11 cellular contexts compared by ENCODE assay signal in genomic region chr20:32437391-32438074, GRCh38.
A peak's percentile ranks its signal among the peaks of the same experiment; 100 is the strongest.
DNase-seq lines count a peak whose midpoint lies in the region; ATAC-seq, FAIRE-seq and TF ChIP-seq lines count a peak whose summit lies in the region.
"Had no signal": no experiment of that assay in that cellular context is flagged by ENCODE, and none has a peak within 500 bp of the region (broad histone marks: within the 10 kb centered on the region; RNA-seq: fewer than 3 reads in every experiment).

No MANE protein-coding gene starts in this region.

- no peaks in the 10 kb centered on the region for H3K9me1 ChIP-seq in K562 (ENCODE audit: control insufficient read depth, insufficient read depth, low read length)

- no peak overlapping the region for H3K4me3 ChIP-seq in HEK293 (ENCODE audit: low read depth, low read length)
- no peak overlapping the region for H3K4me3 ChIP-seq in K562
- no peak overlapping the region for H3K4me3 ChIP-seq in neural progenitor cell
- no peak overlapping the region for H3K4me3 ChIP-seq in CD4-positive, alpha-beta memory T cell (ENCODE audit: low read length in 2 of 2)
- H3K4me3 ChIP-seq: prostate gland had no signal

- peaks cover 6% of the 10 kb centered on the region for H3K27me3 Mint-ChIP-seq in neural progenitor cell (ENCODE audit: insufficient read depth, low read depth)
- no peaks in the 10 kb centered on the region for H3K27me3 Mint-ChIP-seq in CD4-positive, alpha-beta memory T cell
- H3K27me3 Mint-ChIP-seq: central memory CD8-positive, alpha-beta T cell had no signal

- 72% methylated on average over 3 of the region's 5 CpGs for WGBS in K562 (ENCODE audit: insufficient coverage, low coverage, missing lambda C conversion rate)

- H4K20me1 ChIP-seq in K562 (replicated peaks; ENCODE audit: control insufficient read depth, insufficient read depth, low read length), result peaks cover 13% of the 10 kb centered on the region
- peaks cover 33% of the 10 kb centered on the region for H4K20me1 ChIP-seq in neural progenitor cell (ENCODE audit: low read depth)

- H3K4me1 ChIP-seq in HEK293 (ENCODE audit: control insufficient read depth, insufficient read depth, low read length), result no peaks in the 10 kb centered on the region
- peaks cover 0 to 3% of the 10 kb centered on the region in 2 experiments; a peak in 1 of 5 replicates for H3K4me1 ChIP-seq in K562 (replicated peaks in 1 of 2; ENCODE audit: control insufficient read depth in 2 of 2, insufficient read depth in 2 of 2, low read length in 2 of 2)
- peaks cover 5% of the 10 kb centered on the region for H3K4me1 ChIP-seq in neural progenitor cell
- H3K4me1 ChIP-seq in CD4-positive, alpha-beta memory T cell (ENCODE audit: insufficient read depth, low read length), result no peaks in the 10 kb centered on the region
- H3K4me1 ChIP-seq: prostate gland had no signal

- no peak overlapping the region for H3K4me2 ChIP-seq in K562 (ENCODE audit: insufficient read depth, low read length)
- H3K4me2 ChIP-seq in neural progenitor cell, result no peak overlapping the region

- H3K79me2 ChIP-seq in K562 (ENCODE audit: control insufficient read depth, insufficient read depth, low read length) (no peaks in the 10 kb centered on the region), neural progenitor cell (ENCODE audit: low read depth) (no peaks in the 10 kb centered on the region)

- H3K36me3 Mint-ChIP-seq in neural progenitor cell, result peaks cover 50% of the 10 kb centered on the region
- H3K36me3 Mint-ChIP-seq in CD4-positive, alpha-beta memory T cell, result peaks cover 42 to 75% of the 10 kb centered on the region in 2 donors

- peaks cover 3% of the 10 kb centered on the region for H3K4me1 Mint-ChIP-seq in neural progenitor cell
- peaks cover 0 to 11% (median under 1%) of the 10 kb centered on the region in 4 donors for H3K4me1 Mint-ChIP-seq in CD4-positive, alpha-beta memory T cell

- peaks cover 3% of the 10 kb centered on the region for H3F3A ChIP-seq in neural progenitor cell (ENCODE audit: low read depth)

- no peaks in the 10 kb centered on the region for H3K9me3 ChIP-seq in HEK293 (ENCODE audit: control insufficient read depth, insufficient read depth, low read depth, low read length)
- no peaks in the 10 kb centered on the region for H3K9me3 ChIP-seq in K562 (replicated peaks; ENCODE audit: control insufficient read depth, insufficient read depth, low read depth, low read length)
- H3K9me3 ChIP-seq in neural progenitor cell (ENCODE audit: low read depth), result no peaks in the 10 kb centered on the region
- no peaks in the 10 kb centered on the region for H3K9me3 ChIP-seq in CD4-positive, alpha-beta memory T cell (ENCODE audit: control insufficient read depth in 1 of 2, low read length in 2 of 2)
- H3K9me3 ChIP-seq: prostate gland had no signal

- no peak for DNase-seq in activated CD4-positive, CD25-positive, alpha-beta regulatory T cell (lab: John Stamatoyannopoulos, UW)
- peak in 1 of 4 experiments; percentile 25 for DNase-seq in K562 (ENCODE audit: extremely low read depth in 1 of 4, low spot score in 3 of 4)
- no peak for DNase-seq in neural progenitor cell (ENCODE audit: low spot score)
- no peak for DNase-seq in CD4-positive, alpha-beta memory T cell
- no peak for DNase-seq in mucosa of gallbladder (ENCODE audit: low spot score)
- no peak for DNase-seq in Ammon's horn (ENCODE audit: low spot score)
- DNase-seq: activated CD4-positive, alpha-beta T cell treated with anti-CD3 and anti-CD28 coated beads for 4 hours had no signal

- CTCF ChIA-PET in HEK293 (lab: Yijun Ruan, JAX), result interaction anchor here (0.6 kb wide), 2 partner anchors 143 to 252 kb away, joined by 3 read pairs; no protein-coding TSS in a partner anchor
- CTCF ChIA-PET in K562 (lab: Yijun Ruan, JAX; ENCODE audit: low intra/inter-chr PET ratio), result interaction anchor here (0.6 to 2.6 kb wide), 4 partner anchors 84 to 341 kb away, joined by 3 to 7 read pairs (median 4); no protein-coding TSS in a partner anchor
- CTCF ChIA-PET in CD4-positive, alpha-beta memory T cell (lab: Charles Lee; ENCODE audit: partially characterized antibody), result interaction anchor here (1.4 kb wide), 1 partner anchor 86 kb away, joined by 4 read pairs; no protein-coding TSS in a partner anchor

- H3K27ac ChIP-seq in HEK293 (ENCODE audit: extremely low read depth, low read depth, low read length) (no peak overlapping the region), K562 (ENCODE audit: extremely low read depth, low read depth, low read length) (no peak overlapping the region), neural progenitor cell (no peak overlapping the region)
- no peak overlapping the region for H3K27ac ChIP-seq in CD4-positive, alpha-beta memory T cell (ENCODE audit: low read depth, low read length)
- H3K27ac ChIP-seq: prostate gland had no signal

- H3K27ac Mint-ChIP-seq in neural progenitor cell, result no peak overlapping the region
- H3K27ac Mint-ChIP-seq in CD4-positive, alpha-beta memory T cell, result peak overlapping the region in 2 of 7 donors; percentile 12 to 29

- intact Hi-C loops in K562 (cut with micrococcal nuclease), result loop anchor here (2.0 to 5.0 kb wide), 3 partner anchors 80 to 280 kb away; partner anchors contain the start of gene ASXL1
- intact Hi-C loops in CD4-positive, alpha-beta memory T cell (cut with micrococcal nuclease), result no loop called here

- no peak for TF ChIP-seq EP300 in K562 (IDR thresholded peaks at IDR 0.05; ENCODE audit: low read length)

- peak in 1 of 2 experiments; percentile 32; a peak in 2 of 4 replicates for TF ChIP-seq RAD21 in K562 (CRISPR knock-in tag; conservative IDR thresholded peaks at IDR 0.05 in 1 of 2, IDR thresholded peaks at IDR 0.05 in 1 of 2)

- H3K9ac ChIP-seq in K562 (ENCODE audit: insufficient read depth in 1 of 2, low read depth in 2 of 2, low read length in 2 of 2) (no peak overlapping the region), neural progenitor cell (no peak overlapping the region)

- H2AFZ ChIP-seq in K562 (ENCODE audit: low read depth, low read length) (no peak overlapping the region), neural progenitor cell (replicated peaks) (no peak overlapping the region)

- peak; percentile 24; the same call in 1 of the 2 replicates for TF ChIP-seq CTCF in HEK293 (tag by site-specific recombination; IDR thresholded peaks at IDR 0.05)
- peak; percentile 40 to 57 (median 55) for TF ChIP-seq CTCF in K562 (IDR thresholded peaks at IDR 0.05 in 2 of 3, conservative IDR thresholded peaks at IDR 0.05 in 1 of 3; ENCODE audit: insufficient read depth in 2 of 3, low read depth in 1 of 3, low read length in 3 of 3)
- peak; percentile 48 for TF ChIP-seq CTCF in neural progenitor cell (IDR thresholded peaks at IDR 0.05)

- H3K36me3 ChIP-seq in HEK293 (ENCODE audit: control insufficient read depth in 2 of 2, insufficient read depth in 1 of 2, low read length in 2 of 2) (peaks cover 5 to 77% of the 10 kb centered on the region in 2 experiments; a peak in 2 of 3 replicates), K562 (ENCODE audit: control insufficient read depth, insufficient read depth, low read length) (peaks cover 80% of the 10 kb centered on the region; the same call in 2 of the 3 replicates), neural progenitor cell (peaks cover 6% of the 10 kb centered on the region)
- peaks cover 60% of the 10 kb centered on the region for H3K36me3 ChIP-seq in CD4-positive, alpha-beta memory T cell (ENCODE audit: insufficient read depth, low read length)

- peak; percentile 77 for FAIRE-seq in K562 (lab: Jason Lieb, UNC)

- no peaks in the 10 kb centered on the region for H3K9me3 Mint-ChIP-seq in neural progenitor cell
- H3K9me3 Mint-ChIP-seq in CD4-positive, alpha-beta memory T cell, result peaks cover 0 to 2% (median 0%) of the 10 kb centered on the region in 8 donors
- H3K9me3 Mint-ChIP-seq: central memory CD8-positive, alpha-beta T cell had no signal

- peak; percentile 19 to 46 for ATAC-seq in activated CD4-positive, CD25-positive, alpha-beta regulatory T cell treated with anti-CD3 and anti-CD28 coated beads, Interleukin-2, amount 50 U/mL, for 24 hours
- ATAC-seq in K562, result no peak; the same call in 2 of the 3 replicates

- no TSS peak for BruUV-seq in K562 (replicated peaks; lab: Mats Ljungman, UMichigan)

- in situ Hi-C loops in K562 (cut with MboI), result loop anchor here (5.0 kb wide), 1 partner anchor 105 kb away; no protein-coding TSS in a partner anchor

- H3K4me3 Mint-ChIP-seq in neural progenitor cell, result no peak overlapping the region
- no peak overlapping the region for H3K4me3 Mint-ChIP-seq in CD4-positive, alpha-beta memory T cell
- H3K4me3 Mint-ChIP-seq: central memory CD8-positive, alpha-beta T cell had no signal

- H3K27me3 ChIP-seq in K562 (ENCODE audit: control insufficient read depth in 2 of 2, insufficient read depth in 2 of 2, low read length in 2 of 2) (no peaks in the 10 kb centered on the region), neural progenitor cell (no peaks in the 10 kb centered on the region)
- H3K27me3 ChIP-seq in CD4-positive, alpha-beta memory T cell (ENCODE audit: insufficient read depth, low read length), result no peaks in the 10 kb centered on the region

- POLR2A ChIA-PET in HEK293 (lab: Yijun Ruan, JAX) (interaction anchor here (0.6 kb wide), 1 partner anchor 12 kb away, joined by 4 read pairs; no protein-coding TSS in a partner anchor), K562 (lab: Yijun Ruan, JAX) (interaction anchor here (0.5 to 0.7 kb wide), 2 partner anchors 61 to 373 kb away, joined by 3 to 4 read pairs; no protein-coding TSS in a partner anchor)
- POLR2A ChIA-PET in CD4-positive, alpha-beta memory T cell (lab: Charles Lee; ENCODE audit: partially characterized antibody), result no interaction called here

- TF ChIP-seq POLR2A in K562 (conservative IDR thresholded peaks at IDR 0.05), result no peak

TF ChIP-seq in HEK293, 187 proteins besides CTCF, POLR2A, EP300 and RAD21:
- TF ChIP-seq YY1 (tag by site-specific recombination; IDR thresholded peaks at IDR 0.05), result no peak
- TF ChIP-seq ZNF701 (tag by site-specific recombination; IDR thresholded peaks at IDR 0.05), result no peak
- no peak for TF ChIP-seq KLF10 (tag by site-specific recombination; IDR thresholded peaks at IDR 0.05)

TF ChIP-seq in K562, 482 proteins besides CTCF, POLR2A, EP300 and RAD21 (continues in another document):
- TF ChIP-seq POLR2G (IDR thresholded peaks at IDR 0.05; ENCODE audit: low read depth, low read length) (0 out of 2 replicates have a peak, but pooled peaks have one; percentile 6), ESRRA (IDR thresholded peaks at IDR 0.05; ENCODE audit: borderline replicate concordance, low read depth) (0 out of 2 replicates have a peak, but pooled peaks have one; percentile 11), XRCC5 (IDR thresholded peaks at IDR 0.05; ENCODE audit: low read depth, low read length) (0 out of 2 replicates have a peak, but pooled peaks have one; percentile 25), POLR2AphosphoS2 (IDR thresholded peaks at IDR 0.05; ENCODE audit: low read length) (0 out of 2 replicates have a peak, but pooled peaks have one; percentile 30), ZNF324 (CRISPR knock-in tag; IDR thresholded peaks at IDR 0.05) (no peak), ZNF76 (CRISPR knock-in tag; IDR thresholded peaks at IDR 0.05; ENCODE audit: borderline replicate concordance) (no peak), SMC3 (conservative IDR thresholded peaks at IDR 0.05; ENCODE audit: insufficient read depth, low read depth, low read length) (0 out of 2 replicates have a peak, but pooled peaks have one; percentile 2), NR2C1 (IDR thresholded peaks at IDR 0.05) (0 out of 2 replicates have a peak, but pooled peaks have one; percentile 30), NR2C1 (tag; IDR thresholded peaks at IDR 0.05) (no peak)
